13 cellular contexts compared by ENCODE assay signal in the genomic region with DNA sequence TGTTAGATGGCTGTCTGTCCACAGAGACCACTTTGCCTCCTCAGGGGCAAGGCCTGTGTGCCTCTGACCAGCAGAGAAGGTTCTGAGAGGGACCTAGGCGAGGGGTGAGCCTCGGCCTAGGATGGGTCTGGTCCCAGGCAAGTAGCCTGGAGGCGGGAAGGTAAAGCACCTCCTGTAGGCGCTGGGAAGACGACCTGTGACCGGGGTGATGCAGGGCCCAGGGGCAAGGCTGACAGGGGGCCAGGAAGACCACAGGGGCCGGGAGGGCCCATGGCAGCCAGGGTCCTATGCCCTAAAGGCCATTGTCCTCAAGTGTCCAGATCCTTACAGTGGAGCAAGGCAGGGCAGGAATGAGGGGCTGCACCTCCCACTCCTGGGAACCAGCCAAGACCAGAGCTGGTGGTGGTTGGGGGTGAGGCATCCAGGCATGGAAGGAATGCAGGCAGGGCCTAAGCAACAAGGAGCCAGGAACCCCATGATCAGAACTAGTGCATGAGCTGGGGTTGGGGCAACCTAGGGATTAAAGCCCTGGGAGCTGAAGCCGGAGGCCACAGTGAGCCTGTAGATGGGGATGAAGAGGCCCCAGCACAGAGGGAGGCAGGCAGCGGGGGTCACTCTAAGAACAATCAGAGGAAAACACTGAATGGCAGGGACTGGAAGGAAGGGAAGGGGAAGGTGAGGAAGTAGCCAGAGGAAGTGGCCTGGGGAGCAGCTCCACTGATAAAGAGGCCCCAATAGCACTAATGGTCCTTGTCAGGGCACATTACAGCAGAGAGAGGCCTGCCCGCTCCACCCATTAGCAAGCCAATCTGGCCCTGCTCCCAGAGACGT. TPM values are rescaled to one million over a fixed set of nuclear protein-coding genes. Genes with fewer than 3 reads are reported as not detected.
DNase-seq lines count a peak whose midpoint lies in the region; ATAC-seq and TF ChIP-seq lines count a peak whose summit lies in the region.
"Had no signal": no experiment of that assay in that cellular context is flagged by ENCODE, and none has a peak within 500 bp of the region (broad histone marks: within the 10 kb centered on the region; RNA-seq: fewer than 3 reads in every experiment).

No MANE protein-coding gene starts in this region.

- peak; percentile 3 for ATAC-seq in sciatic nerve
- ATAC-seq: stimulated activated naive B cell treated with anti-CD40 and anti-IgM and Interleukin-4, amounts not matched to agents 10 μg/mL and 1 μg/mL and 100 μg/mL, for 72 hours had no signal

- H3K4me3 ChIP-seq in adipocyte (ENCODE audit: low read length) (no peak overlapping the region), hepatocyte (no peak overlapping the region)

- H3K36me3 ChIP-seq in adipocyte (ENCODE audit: control insufficient read depth, insufficient read depth, low read length, severe bottlenecking) (no peaks in the 10 kb centered on the region), hepatocyte (replicated peaks; ENCODE audit: insufficient read depth, low read depth) (no peaks in the 10 kb centered on the region)

- H3K4me1 ChIP-seq in adipocyte (ENCODE audit: control insufficient read depth, insufficient read depth, low read length) (peaks cover 10% of the 10 kb centered on the region), hepatocyte (ENCODE audit: insufficient read depth) (peaks cover 4% of the 10 kb centered on the region)

- H4K20me1 ChIP-seq in hepatocyte (ENCODE audit: insufficient read depth, poor library complexity, severe bottlenecking): no peaks in the 10 kb centered on the region

- H3K9ac ChIP-seq in adipocyte (ENCODE audit: low read length): no peak overlapping the region

- H3K27ac ChIP-seq in hepatocyte: no peak overlapping the region

- H3K9me2 ChIP-seq in hepatocyte (replicated peaks; ENCODE audit: insufficient read depth): no peaks in the 10 kb centered on the region

- H3K79me2 ChIP-seq in hepatocyte: no peaks in the 10 kb centered on the region

- no peak for TF ChIP-seq CTCF in hepatocyte (IDR thresholded peaks at IDR 0.05; ENCODE audit: poor library complexity)

- H3K9me3 ChIP-seq in adipocyte (ENCODE audit: control insufficient read depth, low read length) (no peaks in the 10 kb centered on the region), hepatocyte (ENCODE audit: low read depth) (no peaks in the 10 kb centered on the region)

- DNase-seq in ELR (ENCODE audit: low read depth): peak; percentile 19
- peak; percentile 48 for DNase-seq in adipocyte (ENCODE audit: low read depth)
- peak; percentile 25 for DNase-seq in hepatocyte (ENCODE audit: low spot score)
- DNase-seq in sciatic nerve (ENCODE audit: low spot score): no peak
- no peak for DNase-seq in NCI-H510A treated with DMSO at 0.1 percent for 48 hours (lab: John Stamatoyannopoulos, UW)
- DNase-seq in NCI-H2227 (lab: John Stamatoyannopoulos, UW; ENCODE audit: unreplicated experiment): no peak
- no peak for DNase-seq in activated CD4-positive, alpha-beta T cell treated with anti-CD3 and anti-CD28 coated beads, Interleukin-2, amount 50 U/mL, for 48 hours
- DNase-seq in cardiac septum (ENCODE audit: low spot score): no peak
- DNase-seq: activated CD4-positive, alpha-beta memory T cell treated with anti-CD3 and anti-CD28 coated beads, Interleukin-2, amount 10 ng/mL, durations not matched to agents 7 days and 5 days; NCI-H1048; NCI-H446 treated with DMSO at 0.1 percent for 48 hours; stimulated activated CD4-positive, alpha-beta T cell treated with anti-CD3 and anti-CD28 coated beads, Interleukin-1b, Interleukin-23, amount 100 ng/mL, for 48 hours; stimulated activated naive B cell treated with anti-CD40 and anti-IgM and Interleukin-4, amounts not matched to agents 10 μg/mL and 1 μg/mL and 100 μg/mL, for 72 hours had no signal

- H2AFZ ChIP-seq in hepatocyte: no peak overlapping the region

- no peaks in the 10 kb centered on the region for H3K27me3 ChIP-seq in adipocyte (replicated peaks; ENCODE audit: control insufficient read depth, insufficient read depth, low read length)
- H3K27me3 ChIP-seq in hepatocyte: no peaks in the 10 kb centered on the region

- WGBS in hepatocyte (ENCODE audit: low lambda C conversion rate, missing lambda C conversion rate): 90% methylated on average over 11 of the region's 11 CpGs

- intact Hi-C loops in sciatic nerve (cut with DNase I): no loop called here
- intact Hi-C loops in cardiac septum (cut with DNase I): no loop called here

- no peak overlapping the region for H3K4me2 ChIP-seq in hepatocyte

RNA-seq across cellular contexts. Expression of a gene that starts 32.9 kb away (rescaled TPM):
- total RNA-seq in hepatocyte: 0.63 and 0.88 TPM in 2 replicates
- polyA plus RNA-seq in hepatocyte: 1.7 and 3.2 TPM in 2 replicates
- 3.6 TPM for total RNA-seq in sciatic nerve
- 0.75 TPM for total RNA-seq in cardiac septum

RNA-seq across cellular contexts. Expression of a gene that starts 59.8 kb away (rescaled TPM):
- 5.2 and 7.3 TPM in 2 replicates for total RNA-seq in hepatocyte
- 6.3 and 8.9 TPM in 2 replicates for polyA plus RNA-seq in hepatocyte
- total RNA-seq in sciatic nerve: 78.5 TPM
- 6.9 TPM for total RNA-seq in cardiac septum

Comparison
In these comparisons a context has a peak if more than half of its experiments do, and no peak if none do; other contexts are left out.
1. DNase-seq: peak in ELR (single experiment), adipocyte (single experiment) and hepatocyte (single experiment); none in sciatic nerve (single experiment), NCI-H510A treated with DMSO at 0.1 percent for 48 hours (single experiment), NCI-H2227 (single experiment), activated CD4-positive, alpha-beta T cell treated with anti-CD3 and anti-CD28 coated beads, Interleukin-2, amount 50 U/mL, for 48 hours (0 of 2) and cardiac septum (single experiment).